Comparison of ENCODE assay signal across 8 cellular contexts in genomic region chr10:16437540-16437894, GRCh38. TPM values are rescaled to one million over a fixed set of nuclear protein-coding genes. Genes with fewer than 3 reads are reported as not detected.
DNase-seq lines count a peak whose midpoint lies in the region; ATAC-seq and TF ChIP-seq lines count a peak whose summit lies in the region.

No MANE protein-coding gene starts in this region.

- H3K27me3 Mint-ChIP-seq in CD4-positive, CD25-positive, alpha-beta regulatory T cell = no peaks in the 10 kb centered on the region

- no peak for ATAC-seq in CD4-positive, CD25-positive, alpha-beta regulatory T cell (ENCODE audit: low read depth in 2 of 2)
- ATAC-seq in GM21360 (IDR thresholded peaks at IDR 0.05; ENCODE audit: unreplicated experiment) = no peak
- no peak for ATAC-seq in GM21576 (IDR thresholded peaks at IDR 0.05; ENCODE audit: unreplicated experiment)

- no peak for DNase-seq in CD4-positive, CD25-positive, alpha-beta regulatory T cell
- DNase-seq in MM.1S (no peak), 8988T (no peak), NCI-H2081 treated with DMSO at 0.1 percent for 48 hours (lab: John Stamatoyannopoulos, UW) (no peak)

- H4K20me1 ChIP-seq in MM.1S (ENCODE audit: insufficient read depth, low read length) = no peaks in the 10 kb centered on the region

- 93 to 95% methylated on average over 5 of the region's 5 CpGs for WGBS in ectodermal cell, 2 experiments

- peak overlapping the region; percentile 79 for H3K4me3 ChIP-seq in CD4-positive, CD25-positive, alpha-beta regulatory T cell (ENCODE audit: low read depth, low read length)
- peak overlapping the region; percentile 79 for H3K4me3 ChIP-seq in MM.1S (ENCODE audit: low read length)
- peak overlapping the region; percentile 46 for H3K4me3 ChIP-seq in ectodermal cell (ENCODE audit: insufficient read depth, low read depth, low read length)
- H3K4me3 ChIP-seq in neuron (ENCODE audit: low read length) = peak overlapping the region; percentile 43

- H3K4me2 ChIP-seq in MM.1S (ENCODE audit: low read depth, low read length) = peak overlapping the region; percentile 59

- peaks cover 16% of the 10 kb centered on the region for H3K36me3 Mint-ChIP-seq in CD4-positive, CD25-positive, alpha-beta regulatory T cell

- peak overlapping the region; percentile 84 for H2AFZ ChIP-seq in MM.1S (ENCODE audit: low read length)
- H2AFZ ChIP-seq in neuron (ENCODE audit: low read depth, low read length) = no peak overlapping the region

- peaks cover 19% of the 10 kb centered on the region for H3K79me2 ChIP-seq in MM.1S (ENCODE audit: low read length)

- no peaks in the 10 kb centered on the region for H3K36me3 ChIP-seq in CD4-positive, CD25-positive, alpha-beta regulatory T cell (ENCODE audit: control insufficient read depth, insufficient read depth, low read length)
- H3K36me3 ChIP-seq in MM.1S (replicated peaks; ENCODE audit: insufficient read depth, low read length) = no peaks in the 10 kb centered on the region
- no peaks in the 10 kb centered on the region for H3K36me3 ChIP-seq in ectodermal cell (ENCODE audit: control insufficient read depth, insufficient read depth, low read length)
- no peaks in the 10 kb centered on the region for H3K36me3 ChIP-seq in neuron (ENCODE audit: insufficient read depth, low read length)

- H3K9me3 Mint-ChIP-seq in CD4-positive, CD25-positive, alpha-beta regulatory T cell = no peaks in the 10 kb centered on the region

- no peak for TF ChIP-seq CTCF in MM.1S (IDR thresholded peaks at IDR 0.05; ENCODE audit: low read length)

- no peaks in the 10 kb centered on the region for H3K9me3 ChIP-seq in CD4-positive, CD25-positive, alpha-beta regulatory T cell (ENCODE audit: control insufficient read depth in 2 of 2, low read length in 2 of 2)
- H3K9me3 ChIP-seq in MM.1S (replicated peaks; ENCODE audit: insufficient read depth, low read length) = no peaks in the 10 kb centered on the region
- no peaks in the 10 kb centered on the region for H3K9me3 ChIP-seq in ectodermal cell (ENCODE audit: control insufficient read depth, low read length)
- no peaks in the 10 kb centered on the region for H3K9me3 ChIP-seq in neuron (ENCODE audit: low read length)

- peak overlapping the region; percentile 91 to 96 (median 93) for H3K4me3 Mint-ChIP-seq in CD4-positive, CD25-positive, alpha-beta regulatory T cell

- peaks cover 15 to 58% (median 43%) of the 10 kb centered on the region in 4 donors for H3K4me1 Mint-ChIP-seq in CD4-positive, CD25-positive, alpha-beta regulatory T cell

- no peaks in the 10 kb centered on the region for H3K27me3 ChIP-seq in CD4-positive, CD25-positive, alpha-beta regulatory T cell (ENCODE audit: control insufficient read depth, insufficient read depth, low read length)
- H3K27me3 ChIP-seq in MM.1S (replicated peaks; ENCODE audit: insufficient read depth, low read length) (no peaks in the 10 kb centered on the region), ectodermal cell (ENCODE audit: control insufficient read depth, insufficient read depth, low read length, poor library complexity, severe bottlenecking) (peaks cover 12% of the 10 kb centered on the region), neuron (ENCODE audit: insufficient read depth, low read length) (peaks cover 29% of the 10 kb centered on the region)

- no peaks in the 10 kb centered on the region for H3K9me2 ChIP-seq in MM.1S (replicated peaks; ENCODE audit: insufficient read depth, low read length)

- H3K27ac ChIP-seq in CD4-positive, CD25-positive, alpha-beta regulatory T cell (ENCODE audit: insufficient read depth, low read length, poor library complexity, severe bottlenecking) = peak overlapping the region; percentile 86
- peak overlapping the region; percentile 47; the same call in 1 of the 2 replicates for H3K27ac ChIP-seq in MM.1S (ENCODE audit: low read length)
- H3K27ac ChIP-seq in ectodermal cell (ENCODE audit: insufficient read depth, low read depth, low read length, poor library complexity, severe bottlenecking) = no peak overlapping the region

- H3K4me1 ChIP-seq in CD4-positive, CD25-positive, alpha-beta regulatory T cell (ENCODE audit: control insufficient read depth, insufficient read depth, low read length, poor library complexity, severe bottlenecking) = peaks cover 54% of the 10 kb centered on the region
- 0 out of 2 replicates have a peak, but pooled peaks cover 3% of the 10 kb centered on the region for H3K4me1 ChIP-seq in MM.1S (ENCODE audit: low read length)
- no peaks in the 10 kb centered on the region for H3K4me1 ChIP-seq in ectodermal cell (ENCODE audit: control insufficient read depth, insufficient read depth, low read length)
- H3K4me1 ChIP-seq in neuron (ENCODE audit: insufficient read depth, low read length) = no peaks in the 10 kb centered on the region

- peak overlapping the region; percentile 95 to 97 (median 96) for H3K27ac Mint-ChIP-seq in CD4-positive, CD25-positive, alpha-beta regulatory T cell

- H3F3A ChIP-seq in MM.1S (ENCODE audit: insufficient read depth, low read length) = no peaks in the 10 kb centered on the region

- peak overlapping the region; percentile 81; the same call in 1 of the 2 replicates for H3K9ac ChIP-seq in MM.1S (ENCODE audit: low read length)

RNA-seq across cellular contexts. Expression of gene PTER, which starts 0.7 kb away (rescaled TPM):
- 17.8 TPM for total RNA-seq in CD4-positive, CD25-positive, alpha-beta regulatory T cell
- polyA plus RNA-seq in CD4-positive, CD25-positive, alpha-beta regulatory T cell = 10 to 100 TPM; 18.6 to 38.4 (median 31.1) TPM
- polyA plus RNA-seq in ectodermal cell (2013, experiment 1 of 4) = 7.5 TPM
- 9.2 TPM for polyA plus RNA-seq in ectodermal cell (2013, experiment 2 of 4)
- 7.4 TPM for polyA plus RNA-seq in ectodermal cell (2013, experiment 3 of 4)
- 10.4 TPM for polyA plus RNA-seq in ectodermal cell (2013, experiment 4 of 4)
